Comparison of ENCODE assay signal across 8 cellular contexts in the genomic region with DNA sequence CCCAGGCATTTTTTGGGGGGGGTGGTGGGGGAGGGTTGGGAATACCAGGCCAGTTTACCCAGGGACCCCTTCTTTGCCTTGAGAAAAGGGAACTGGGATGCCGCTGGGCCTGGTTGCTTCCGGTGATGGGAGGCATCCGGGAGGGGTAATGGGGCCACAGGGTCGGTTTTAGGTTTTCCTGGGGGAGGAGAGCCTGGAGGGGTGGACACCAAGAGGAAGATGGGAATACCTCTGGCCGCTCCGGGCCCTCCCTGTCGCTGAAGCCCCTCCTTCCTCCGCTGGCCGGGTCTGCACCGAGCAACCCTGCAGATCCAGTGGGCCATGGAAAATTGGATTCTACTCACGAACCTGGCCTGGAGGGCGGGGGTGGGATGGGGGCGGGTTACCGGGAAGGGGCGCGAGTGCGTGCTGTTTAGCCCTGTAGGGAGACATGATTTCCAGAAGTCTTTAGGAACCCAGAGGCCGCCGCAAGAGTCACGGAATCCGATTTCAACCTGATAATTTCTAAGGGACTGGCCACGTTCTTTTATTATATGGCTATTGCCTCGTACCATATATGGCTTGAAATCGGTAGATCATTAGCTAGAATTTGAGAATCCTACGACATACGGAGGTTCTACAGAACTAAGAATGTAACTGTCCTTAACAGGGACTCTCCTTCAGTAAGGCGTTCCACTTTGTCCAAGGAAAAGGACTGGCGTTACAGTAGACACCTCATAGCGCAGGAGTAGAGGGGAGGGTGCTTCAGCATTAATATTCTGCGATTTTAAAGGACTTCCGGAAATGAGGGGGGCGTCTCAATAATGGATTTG. TPM values are rescaled to one million over a fixed set of nuclear protein-coding genes. Genes with fewer than 3 reads are reported as not detected.
DNase-seq lines count a peak whose midpoint lies in the region; ATAC-seq, FAIRE-seq and TF ChIP-seq lines count a peak whose summit lies in the region.

No MANE protein-coding gene starts in this region.

- no peak overlapping the region for H2BK20ac ChIP-seq in H1 (ENCODE audit: low read length)

- H3K27me3 ChIP-seq in H1 (replicated peaks in 1 of 4; ENCODE audit: control insufficient read depth in 3 of 4, extremely low read depth in 1 of 4, insufficient read depth in 3 of 4, low read length in 3 of 4), result no peaks in the 10 kb centered on the region

- H3K4me2 ChIP-seq in H1 (ENCODE audit: insufficient read depth in 1 of 2, low read depth in 2 of 2, low read length in 2 of 2), result peak overlapping the region; percentile 78 to 98

- peaks cover 6% of the 10 kb centered on the region; the same call in 1 of the 2 replicates for H3K23me2 ChIP-seq in H1 (ENCODE audit: low read depth, low read length)

- no peaks in the 10 kb centered on the region for H3K79me1 ChIP-seq in H1 (ENCODE audit: low read depth, low read length)

- no peak overlapping the region for H2BK15ac ChIP-seq in H1 (ENCODE audit: low read length)

- no peak overlapping the region for H2BK12ac ChIP-seq in H1 (ENCODE audit: low read depth, low read length)

- H3K27ac ChIP-seq in H1 (ENCODE audit: low read depth, low read length), result peak overlapping the region; percentile 95

- peak overlapping the region; percentile 83 to 100 (median 92) for H3K4me3 ChIP-seq in H1 (ENCODE audit: extremely low read depth in 1 of 4, insufficient read depth in 2 of 4, low read depth in 3 of 4, low read length in 4 of 4)

- peak; percentile 57 for DNase-seq in EL
- DNase-seq in HK-2 (ENCODE audit: unreplicated experiment), result peak; percentile 47
- DNase-seq in T-cell, result peak in 1 of 34 experiments; percentile 3
- DNase-seq in H1 (ENCODE audit: low read depth in 1 of 2, low spot score in 2 of 2), result no peak
- DNase-seq in medulla oblongata (ENCODE audit: extremely low spot score), result peak; percentile 30
- DNase-seq in NAMALWA (ENCODE audit: low spot score), result no peak
- no peak for DNase-seq in foreskin melanocyte

- peak overlapping the region; percentile 72 to 98 (median 92) for H3K9ac ChIP-seq in H1 (replicated peaks in 1 of 4; ENCODE audit: extremely low read depth in 1 of 4, low read depth in 3 of 4, low read length in 3 of 4)

- peaks cover 2 to 49% (median 22%) of the 10 kb centered on the region in 4 experiments; a peak in 5 of 8 replicates for H3K36me3 ChIP-seq in H1 (ENCODE audit: control insufficient read depth in 2 of 4, insufficient read depth in 4 of 4, low read length in 3 of 4)

- H4K5ac ChIP-seq in H1 (ENCODE audit: insufficient read length, low read depth, low read length), result peak overlapping the region; percentile 77

- WGBS in H1 (ENCODE audit: extremely low coverage in 1 of 2, insufficient coverage in 1 of 2, insufficient read length in 1 of 2, insufficient replicate concordance in 2 of 2, low coverage in 1 of 2, low lambda C conversion rate in 2 of 2, missing lambda C conversion rate in 1 of 2), 2 experiments, result 1% methylated on average over 24 of the region's 32 CpGs; no CpG with 5 or more reads in 1 of the 2 experiments

- no peak for TF ChIP-seq EP300 in H1 (IDR thresholded peaks at IDR 0.05; ENCODE audit: borderline replicate concordance in 1 of 2, low read depth in 2 of 2, low read length in 2 of 2)

- H2AFZ ChIP-seq in H1 (ENCODE audit: low read length), result no peak overlapping the region

- no peak for TF ChIP-seq CTCF in H1 (IDR thresholded peaks at IDR 0.05; ENCODE audit: control extremely low read depth in 1 of 3, insufficient read depth in 1 of 3, low read depth in 1 of 3, low read length in 3 of 3)

- H4K91ac ChIP-seq in H1 (replicated peaks; ENCODE audit: insufficient read length, low read length), result no peak overlapping the region

- peak overlapping the region; percentile 90 for H2BK5ac ChIP-seq in H1 (ENCODE audit: low read depth, low read length)

- H3K9me3 ChIP-seq in H1 (ENCODE audit: insufficient read depth in 2 of 2, low read depth in 1 of 2, low read length in 1 of 2), result no peaks in the 10 kb centered on the region

- peak overlapping the region; percentile 92 for H3K18ac ChIP-seq in H1 (ENCODE audit: extremely low read depth, low read length)

- TF ChIP-seq POLR2A in H1 (IDR thresholded peaks at IDR 0.05; ENCODE audit: control extremely low read depth in 1 of 2, low read depth in 2 of 2, low read length in 2 of 2), result no peak

- peaks cover 15% of the 10 kb centered on the region for H3K36me3 Mint-ChIP-seq in T-cell
- peaks cover 30% of the 10 kb centered on the region for H3K36me3 Mint-ChIP-seq in stimulated activated naive CD8-positive, alpha-beta T cell treated with anti-CD3 and anti-CD28 coated beads, Interleukin-15, Interleukin-2, amounts not matched to agents 100 ng/mL and 50 ng/mL, for 24 hours (ENCODE audit: low read depth)

- ATAC-seq in T-cell (replicated peaks in 1 of 4), result peak in 2 of 4 experiments; percentile 1 to 6

- H3K14ac ChIP-seq in H1 (ENCODE audit: insufficient read length), result no peak overlapping the region

- H3K23ac ChIP-seq in H1 (ENCODE audit: insufficient read length), result no peak overlapping the region

- H3K4ac ChIP-seq in H1 (replicated peaks; ENCODE audit: insufficient read length, low read depth, low read length), result no peak overlapping the region

- peak overlapping the region; percentile 97; the same call in 1 of the 2 replicates for H4K8ac ChIP-seq in H1 (ENCODE audit: extremely low read depth, insufficient read depth, low read length)

- H3K56ac ChIP-seq in H1 (replicated peaks; ENCODE audit: insufficient read length, low read depth, low read length), result peak overlapping the region; percentile 34

- H3K27ac Mint-ChIP-seq in T-cell, result peak overlapping the region; percentile 86 to 87
- peak overlapping the region; percentile 91 for H3K27ac Mint-ChIP-seq in stimulated activated naive CD8-positive, alpha-beta T cell treated with anti-CD3 and anti-CD28 coated beads, Interleukin-15, Interleukin-2, amounts not matched to agents 100 ng/mL and 50 ng/mL, for 24 hours

- FAIRE-seq in H1 (lab: Jason Lieb, UNC), result no peak

- TF ChIP-seq RAD21 in H1 (IDR thresholded peaks at IDR 0.05 in 1 of 2, conservative IDR thresholded peaks at IDR 0.05 in 1 of 2; ENCODE audit: low read depth in 2 of 2, low read length in 2 of 2), result no peak

- H3K4me1 Mint-ChIP-seq in T-cell, result peaks cover 47 to 58% (median 53%) of the 10 kb centered on the region in 3 donors
- H3K4me1 Mint-ChIP-seq in stimulated activated naive CD8-positive, alpha-beta T cell treated with anti-CD3 and anti-CD28 coated beads, Interleukin-15, Interleukin-2, amounts not matched to agents 100 ng/mL and 50 ng/mL, for 24 hours (ENCODE audit: low read depth), result peaks cover 56% of the 10 kb centered on the region

- peaks cover 0 to 17% (median 8%) of the 10 kb centered on the region in 4 experiments; a peak in 6 of 7 replicates for H3K4me1 ChIP-seq in H1 (replicated peaks in 1 of 4; ENCODE audit: control insufficient read depth in 3 of 4, insufficient read depth in 4 of 4, low read length in 3 of 4)

- no peak overlapping the region for H2AK5ac ChIP-seq in H1 (ENCODE audit: low read depth, low read length)

- no peak overlapping the region for H2BK120ac ChIP-seq in H1 (replicated peaks; ENCODE audit: low read depth, low read length)

- CTCF ChIA-PET in T-cell (lab: Charles Lee), result interaction anchor here (0.6 to 2.0 kb wide), 4 partner anchors 14 to 229 kb away, joined by 3 to 6 read pairs (median 6); a partner anchor contains a TSS
- CTCF ChIA-PET in H1 (lab: Charles Lee; ENCODE audit: partially characterized antibody), result no interaction called here

- POLR2A ChIA-PET in T-cell (lab: Charles Lee) (interaction anchor here (0.6 to 1.1 kb wide), 4 partner anchors 14 to 207 kb away, joined by 3 to 6 read pairs (median 4); no protein-coding TSS in a partner anchor), H1 (lab: Charles Lee; ENCODE audit: partially characterized antibody) (interaction anchor here (0.7 to 9.1 kb wide), 15 partner anchors 9 to 995 kb away, joined by 3 to 60 read pairs (median 5); a partner anchor contains a TSS)

- H3K9me3 Mint-ChIP-seq in T-cell, result no peaks in the 10 kb centered on the region
- H3K9me3 Mint-ChIP-seq in stimulated activated naive CD8-positive, alpha-beta T cell treated with anti-CD3 and anti-CD28 coated beads, Interleukin-15, Interleukin-2, amounts not matched to agents 100 ng/mL and 50 ng/mL, for 24 hours, result no peaks in the 10 kb centered on the region

- H4K20me1 ChIP-seq in H1 (replicated peaks in 1 of 2; ENCODE audit: control insufficient read depth in 1 of 2, insufficient read depth in 2 of 2, low read length in 2 of 2), result peaks cover 16 to 29% of the 10 kb centered on the region in 2 experiments

- no peaks in the 10 kb centered on the region for H3K27me3 Mint-ChIP-seq in T-cell
- no peaks in the 10 kb centered on the region for H3K27me3 Mint-ChIP-seq in stimulated activated naive CD8-positive, alpha-beta T cell treated with anti-CD3 and anti-CD28 coated beads, Interleukin-15, Interleukin-2, amounts not matched to agents 100 ng/mL and 50 ng/mL, for 24 hours

- H3K79me2 ChIP-seq in H1 (ENCODE audit: control insufficient read depth in 1 of 2, insufficient read depth in 2 of 2, low read length in 2 of 2), result peaks cover 46 to 57% of the 10 kb centered on the region in 2 experiments

- peak overlapping the region; percentile 81 to 87 (median 86) for H3K4me3 Mint-ChIP-seq in T-cell
- peak overlapping the region; percentile 96 for H3K4me3 Mint-ChIP-seq in stimulated activated naive CD8-positive, alpha-beta T cell treated with anti-CD3 and anti-CD28 coated beads, Interleukin-15, Interleukin-2, amounts not matched to agents 100 ng/mL and 50 ng/mL, for 24 hours

RNA-seq across cellular contexts. Expression of a gene that starts 0.8 kb away (rescaled TPM):
- total RNA-seq in T-cell, result 10 to 100 TPM; 62.7 to 79.8 (median 72.7) TPM
- total RNA-seq in H1 (2021; fragmentation: NEBNext Ultra II Directional; extraction: Animal tissue kit (Norgen Biotek cat#: 25700)), result 236 TPM in 2 replicates
- polyA plus RNA-seq in H1 (2011; rRNA removed), result 117 and 148 TPM in 2 replicates
- polyA plus RNA-seq in H1 (2011; cell fraction: cytosol; rRNA removed), result 183 TPM
- 51.2 TPM for polyA plus RNA-seq in H1 (2011; cell fraction: nucleus; rRNA removed)
- 126 to 255 TPM (median 140 TPM) in 4 replicates for polyA plus RNA-seq in H1 (2012, experiment 1 of 2)
- polyA plus RNA-seq in H1 (2012, experiment 2 of 2), result 109 TPM
- 161 TPM for polyA plus RNA-seq in H1 (2013, experiment 1 of 2)
- 160 TPM for polyA plus RNA-seq in H1 (2013, experiment 2 of 2)
- polyA minus RNA-seq in H1 (2011; rRNA and poly(A)+ RNA removed), result 128 and 194 TPM in 2 replicates
- polyA minus RNA-seq in H1 (2011; cell fraction: cytosol; rRNA and poly(A)+ RNA removed), result 133 TPM
- 92.6 TPM for polyA minus RNA-seq in H1 (2011; cell fraction: nucleus; rRNA and poly(A)+ RNA removed)

RNA-seq across cellular contexts. Expression of a gene that starts 34.3 kb away (rescaled TPM):
- total RNA-seq in T-cell, result 100 to 1,000 TPM in 3 of 5 donors, 10 to 100 TPM in 2; 95.3 to 120 (median 101) TPM
- total RNA-seq in H1 (2021; fragmentation: NEBNext Ultra II Directional; extraction: Animal tissue kit (Norgen Biotek cat#: 25700)), result 421 and 435 TPM in 2 replicates
- polyA plus RNA-seq in H1 (2011; rRNA removed), result 432 and 835 TPM in 2 replicates
- 1,016 TPM for polyA plus RNA-seq in H1 (2011; cell fraction: cytosol; rRNA removed)
- polyA plus RNA-seq in H1 (2011; cell fraction: nucleus; rRNA removed), result 108 TPM
- 1,166 to 1,417 TPM (median 1,337 TPM) in 4 replicates for polyA plus RNA-seq in H1 (2012, experiment 1 of 2)
- 1,364 TPM for polyA plus RNA-seq in H1 (2012, experiment 2 of 2)
- polyA plus RNA-seq in H1 (2013, experiment 1 of 2), result 921 TPM
- polyA plus RNA-seq in H1 (2013, experiment 2 of 2), result 934 TPM
- polyA minus RNA-seq in H1 (2011; rRNA and poly(A)+ RNA removed), result 114 and 129 TPM in 2 replicates
- 120 TPM for polyA minus RNA-seq in H1 (2011; cell fraction: cytosol; rRNA and poly(A)+ RNA removed)
- polyA minus RNA-seq in H1 (2011; cell fraction: nucleus; rRNA and poly(A)+ RNA removed), result 119 TPM

RNA-seq across cellular contexts. Expression of a gene that starts 50.2 kb away (rescaled TPM):
- not detected for total RNA-seq in T-cell
- 0.84 and 1.2 TPM in 2 replicates for total RNA-seq in H1 (2021; fragmentation: NEBNext Ultra II Directional; extraction: Animal tissue kit (Norgen Biotek cat#: 25700))
- 0.31 and 0.42 TPM in 2 replicates for polyA plus RNA-seq in H1 (2011; rRNA removed)
- polyA plus RNA-seq in H1 (2011; cell fraction: cytosol; rRNA removed), result 0.97 TPM
- 0.50 TPM for polyA plus RNA-seq in H1 (2011; cell fraction: nucleus; rRNA removed)
- polyA plus RNA-seq in H1 (2012, experiment 1 of 2), result 1.5 to 2.3 TPM (median 2.2 TPM) in 4 replicates
- 0.66 TPM for polyA plus RNA-seq in H1 (2012, experiment 2 of 2)
- polyA plus RNA-seq in H1 (2013, experiment 1 of 2), result 0.59 TPM
- polyA plus RNA-seq in H1 (2013, experiment 2 of 2), result 0.66 TPM
- 0.19 and 1.4 TPM in 2 replicates for polyA minus RNA-seq in H1 (2011; rRNA and poly(A)+ RNA removed)
- not detected for polyA minus RNA-seq in H1 (2011; cell fraction: cytosol; rRNA and poly(A)+ RNA removed)
- polyA minus RNA-seq in H1 (2011; cell fraction: nucleus; rRNA and poly(A)+ RNA removed), result 0.40 TPM

Comparison
In these comparisons a context has a peak if more than half of its experiments do, and no peak if none do; other contexts are left out.
1. DNase-seq: peak in EL (single experiment), HK-2 (single experiment) and medulla oblongata (single experiment); none in H1 (0 of 2), NAMALWA (single experiment) and foreskin melanocyte (single experiment).